Comparison of ENCODE assay signal across 12 cellular contexts in the genomic region with DNA sequence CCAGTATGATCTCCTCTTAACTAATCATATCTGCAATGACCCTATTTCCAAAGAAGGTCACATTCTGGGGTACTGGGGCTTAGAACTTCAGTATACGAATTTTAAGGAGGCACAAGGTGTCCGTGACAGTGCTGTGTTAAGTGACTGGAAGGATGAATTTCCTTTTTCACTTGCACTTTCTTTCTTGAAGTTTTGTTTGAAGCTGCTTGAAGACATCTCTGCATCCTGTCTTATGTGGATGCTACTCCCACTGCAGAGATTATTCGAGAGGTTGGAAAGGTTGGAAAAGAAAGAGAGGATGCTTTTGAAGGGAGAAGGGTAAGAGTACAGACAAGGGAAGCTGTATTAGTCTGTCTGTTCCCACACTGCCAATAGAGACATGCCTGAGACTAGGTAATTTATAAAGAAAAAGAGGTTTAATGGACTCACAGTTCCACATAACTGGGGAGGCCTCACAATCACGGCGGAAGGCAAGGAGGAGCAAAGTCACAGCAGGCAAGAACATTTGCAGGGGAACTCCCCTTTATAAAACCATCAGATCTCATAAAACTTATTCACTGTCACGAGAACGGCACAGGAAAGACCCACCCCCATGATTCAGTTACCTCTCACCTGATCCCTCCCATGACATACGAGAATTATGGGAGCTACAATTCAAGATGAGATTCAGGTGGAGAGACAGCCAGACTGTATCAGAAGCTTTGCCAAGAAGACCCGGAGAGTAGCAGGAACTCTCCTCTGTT. TPM values are rescaled to one million over a fixed set of nuclear protein-coding genes. Genes with fewer than 3 reads are reported as not detected.
DNase-seq lines count a peak whose midpoint lies in the region; ATAC-seq and TF ChIP-seq lines count a peak whose summit lies in the region.
"Had no signal": no experiment of that assay in that cellular context is flagged by ENCODE, and none has a peak within 500 bp of the region (broad histone marks: within the 10 kb centered on the region; RNA-seq: fewer than 3 reads in every experiment).

No MANE protein-coding gene starts in this region.

- H3K4me3 Mint-ChIP-seq in T-helper 1 cell treated with Interleukin-12 subunit alpha and Interleukin-12 subunit beta and Interleukin-4 antibody, amounts not matched to agents 30 μg/mL and 1 μg/mL, for 36 hours, result peak overlapping the region; percentile 70
- H3K4me3 Mint-ChIP-seq: CD14-positive monocyte had no signal

- H3K27me3 Mint-ChIP-seq in T-helper 1 cell treated with Interleukin-12 subunit alpha and Interleukin-12 subunit beta and Interleukin-4 antibody, amounts not matched to agents 30 μg/mL and 1 μg/mL, for 36 hours (ENCODE audit: low read depth), result peaks cover 28% of the 10 kb centered on the region

- H3K36me3 Mint-ChIP-seq in T-helper 1 cell treated with Interleukin-12 subunit alpha and Interleukin-12 subunit beta and Interleukin-4 antibody, amounts not matched to agents 30 μg/mL and 1 μg/mL, for 36 hours (ENCODE audit: low read depth), result peaks cover 30% of the 10 kb centered on the region
- H3K36me3 Mint-ChIP-seq: CD14-positive monocyte had no signal

- ATAC-seq in GM18498 (IDR thresholded peaks at IDR 0.05; ENCODE audit: unreplicated experiment), result no peak
- no peak for ATAC-seq in heart right ventricle
- no peak for ATAC-seq in HG03097 (IDR thresholded peaks at IDR 0.05; ENCODE audit: low FRiP score, unreplicated experiment)

- H3K9me3 ChIP-seq in effector memory CD4-positive, alpha-beta T cell (ENCODE audit: control insufficient read depth, low read length), result no peaks in the 10 kb centered on the region
- H3K9me3 ChIP-seq in heart right ventricle, result no peaks in the 10 kb centered on the region
- H3K9me3 ChIP-seq: tibial artery had no signal

- H3K4me1 Mint-ChIP-seq in T-helper 1 cell treated with Interleukin-12 subunit alpha and Interleukin-12 subunit beta and Interleukin-4 antibody, amounts not matched to agents 30 μg/mL and 1 μg/mL, for 36 hours (ENCODE audit: low read depth), result peaks cover 62% of the 10 kb centered on the region

- H3K4me3 ChIP-seq in effector memory CD4-positive, alpha-beta T cell (ENCODE audit: insufficient read depth, low read depth, low read length, poor library complexity, severe bottlenecking), result peak overlapping the region; percentile 41
- H3K4me3 ChIP-seq in heart right ventricle, result no peak overlapping the region
- H3K4me3 ChIP-seq: PC-9, tibial artery had no signal

- intact Hi-C loops in heart right ventricle (cut with DNase I), result no loop called here

- no peaks in the 10 kb centered on the region for H3K36me3 ChIP-seq in effector memory CD4-positive, alpha-beta T cell (ENCODE audit: control insufficient read depth, insufficient read depth, low read length)
- H3K36me3 ChIP-seq in heart right ventricle, result no peaks in the 10 kb centered on the region
- H3K36me3 ChIP-seq: tibial artery had no signal

- H3K27ac ChIP-seq in effector memory CD4-positive, alpha-beta T cell (ENCODE audit: insufficient read depth, low read length, poor library complexity, severe bottlenecking), result peak overlapping the region; percentile 56
- H3K27ac ChIP-seq in heart right ventricle, result no peak overlapping the region
- H3K27ac ChIP-seq: PC-9, tibial artery had no signal

- no peak for TF ChIP-seq CTCF in heart right ventricle (IDR thresholded peaks at IDR 0.05)

- H3K27me3 ChIP-seq in effector memory CD4-positive, alpha-beta T cell (replicated peaks; ENCODE audit: control insufficient read depth, insufficient read depth, low read length, poor library complexity, severe bottlenecking), result no peaks in the 10 kb centered on the region
- no peaks in the 10 kb centered on the region for H3K27me3 ChIP-seq in heart right ventricle
- H3K27me3 ChIP-seq: tibial artery had no signal

- H3K4me1 ChIP-seq in effector memory CD4-positive, alpha-beta T cell (ENCODE audit: control insufficient read depth, insufficient read depth, low read length, poor library complexity, severe bottlenecking), result peaks cover 57% of the 10 kb centered on the region
- peaks cover 0 to 24% (median 6%) of the 10 kb centered on the region in 9 donors for H3K4me1 ChIP-seq in heart right ventricle

- 91 to 93% methylated on average over 9 of the region's 9 CpGs for WGBS in heart right ventricle, 2 donors

- peak overlapping the region; percentile 77 for H3K27ac Mint-ChIP-seq in T-helper 1 cell treated with Interleukin-12 subunit alpha and Interleukin-12 subunit beta and Interleukin-4 antibody, amounts not matched to agents 30 μg/mL and 1 μg/mL, for 36 hours
- H3K27ac Mint-ChIP-seq: CD14-positive monocyte had no signal

- peaks cover 7% of the 10 kb centered on the region for H3K9me3 Mint-ChIP-seq in T-helper 1 cell treated with Interleukin-12 subunit alpha and Interleukin-12 subunit beta and Interleukin-4 antibody, amounts not matched to agents 30 μg/mL and 1 μg/mL, for 36 hours

- peak; percentile 34 for DNase-seq in activated T-cell treated with anti-CD3 and anti-CD28 coated beads for 48 hours (ENCODE audit: low read depth)
- DNase-seq in effector memory CD4-positive, alpha-beta T cell, result peak in 1 of 3 donors; percentile 25
- peak; percentile 52 for DNase-seq in stimulated activated CD8-positive, alpha-beta memory T cell treated with anti-CD3 and anti-CD28 coated beads, Interleukin-4, amount 100 ng/mL, for 48 hours
- no peak for DNase-seq in heart right ventricle
- no peak for DNase-seq in D341Med (ENCODE audit: low spot score)
- DNase-seq: kidney, PC-9, tibial artery had no signal

RNA-seq across cellular contexts. Expression of a gene that starts 3.6 kb away (rescaled TPM):
- total RNA-seq in heart right ventricle, result 10 to 100 TPM in 8 of 10 donors, 1 to 10 TPM in 2; 9.2 to 19.7 (median 11.9) TPM
- polyA plus RNA-seq in heart right ventricle, result 1 to 10 TPM; 3.6 to 4.9 TPM

RNA-seq across cellular contexts. Expression of a gene that starts 36.0 kb away (rescaled TPM):
- total RNA-seq in heart right ventricle, result 10 to 100 TPM in 2 of 10 donors, 1 to 10 TPM in 8; 3.9 to 16.1 (median 6.0) TPM
- 1 to 10 TPM; 1.6 to 3.4 TPM for polyA plus RNA-seq in heart right ventricle
- total RNA-seq: PC-9 had no signal

RNA-seq across cellular contexts. Expression of a gene that starts 47.9 kb away (rescaled TPM):
- 10 to 100 TPM in 2 of 10 donors, 1 to 10 TPM in 8; 3.9 to 21.4 (median 6.0) TPM for total RNA-seq in heart right ventricle
- 1 to 10 TPM; 2.4 to 2.9 TPM for polyA plus RNA-seq in heart right ventricle
- total RNA-seq: PC-9 had no signal

Comparison
In these comparisons a context has a peak if more than half of its experiments do, and no peak if none do; other contexts are left out.
1. DNase-seq: peak in activated T-cell treated with anti-CD3 and anti-CD28 coated beads for 48 hours (single experiment) and stimulated activated CD8-positive, alpha-beta memory T cell treated with anti-CD3 and anti-CD28 coated beads, Interleukin-4, amount 100 ng/mL, for 48 hours (single experiment); none in heart right ventricle (0 of 2) and D341Med (single experiment).